In genomic region chr2:202269585-202269984, GRCh38 we compare ENCODE assay signal across 9 cellular contexts. TPM values are rescaled to one million over a fixed set of nuclear protein-coding genes. Genes with fewer than 3 reads are reported as not detected.
DNase-seq lines count a peak whose midpoint lies in the region; ATAC-seq and TF ChIP-seq lines count a peak whose summit lies in the region.
"Had no signal": no experiment of that assay in that cellular context is flagged by ENCODE, and none has a peak within 500 bp of the region (broad histone marks: within the 10 kb centered on the region; RNA-seq: fewer than 3 reads in every experiment).

No MANE protein-coding gene starts in this region.

- H3K4me3 Mint-ChIP-seq in WTC11, result peak overlapping the region; percentile 25
- peak overlapping the region; percentile 21 for H3K4me3 Mint-ChIP-seq in memory B cell

- CTCF ChIA-PET in WTC11 (lab: Charles Lee), result interaction anchor here (1.2 kb wide), 1 partner anchor 9 kb away, joined by 4 read pairs; no protein-coding TSS in a partner anchor

- DNase-seq in ELR (ENCODE audit: low read depth), result peak; percentile 29
- peak; percentile 17 for DNase-seq in Jurkat, Clone E6-1 (ENCODE audit: low read depth, low spot score)
- DNase-seq in WTC11 (ENCODE audit: low spot score), result no peak
- no peak for DNase-seq in memory B cell (ENCODE audit: low spot score in 2 of 2)
- no peak for DNase-seq in NCI-H774 (lab: John Stamatoyannopoulos, UW)
- DNase-seq in NCI-H510A treated with DMSO at 0.1 percent for 48 hours (lab: John Stamatoyannopoulos, UW), result no peak
- DNase-seq: midbrain; stimulated activated CD4-positive, alpha-beta T cell treated with anti-CD3 and anti-CD28 coated beads, Interleukin-2, amount 100 ng/mL, for 48 hours had no signal

- H3K36me3 Mint-ChIP-seq in WTC11, result no peaks in the 10 kb centered on the region; the same call in 1 of the 2 replicates
- H3K36me3 Mint-ChIP-seq in memory B cell, result no peaks in the 10 kb centered on the region

- TF ChIP-seq CTCF in WTC11 (IDR thresholded peaks at IDR 0.05), result no peak

- no peak overlapping the region for H3K4me3 ChIP-seq in Jurkat, Clone E6-1 (ENCODE audit: low read length)

- H3K4me1 Mint-ChIP-seq in WTC11 (peaks cover 26% of the 10 kb centered on the region), memory B cell (peaks cover 9% of the 10 kb centered on the region)

- ATAC-seq in WTC11 (no peak), memory B cell (ENCODE audit: low read depth) (peak; percentile 3), HG02798 (IDR thresholded peaks at IDR 0.05; ENCODE audit: poor library complexity, unreplicated experiment) (no peak)

- POLR2A ChIA-PET in WTC11 (lab: Charles Lee), result interaction anchor here (2.1 kb wide), 1 partner anchor 31 kb away, joined by 13 read pairs; the partner anchor contains the start of gene SUMO1

- peak overlapping the region; percentile 72 for H3K27ac Mint-ChIP-seq in WTC11
- peak overlapping the region; percentile 41 for H3K27ac Mint-ChIP-seq in memory B cell

- no peaks in the 10 kb centered on the region for H3K9me3 Mint-ChIP-seq in WTC11
- H3K9me3 Mint-ChIP-seq in memory B cell, result no peaks in the 10 kb centered on the region

- H3K27me3 Mint-ChIP-seq in WTC11 (ENCODE audit: low read depth) (no peaks in the 10 kb centered on the region), memory B cell (no peaks in the 10 kb centered on the region)

TF ChIP-seq in WTC11, 78 proteins besides CTCF, POLR2A, EP300 and RAD21:
- TF ChIP-seq IRF1 (CRISPR knock-in tag; IDR thresholded peaks at IDR 0.05), result no peak
- no peak for TF ChIP-seq NR2C2 (CRISPR knock-in tag; IDR thresholded peaks at IDR 0.05)
- TF ChIP-seq JAZF1 (CRISPR knock-in tag; IDR thresholded peaks at IDR 0.05), result no peak
- TF ChIP-seq AFF4 (CRISPR knock-in tag; IDR thresholded peaks at IDR 0.05; ENCODE audit: borderline replicate concordance), result no peak
- TF ChIP-seq STAT6 (CRISPR knock-in tag; conservative IDR thresholded peaks at IDR 0.05; ENCODE audit: low read depth), result no peak
- no peak for TF ChIP-seq ZNF671 (CRISPR knock-in tag; IDR thresholded peaks at IDR 0.05)
- no peak for TF ChIP-seq PRDM15 (CRISPR knock-in tag; IDR thresholded peaks at IDR 0.05)
- TF ChIP-seq NFATC4 (CRISPR knock-in tag; IDR thresholded peaks at IDR 0.05), result no peak
- TF ChIP-seq ZNF263 (CRISPR knock-in tag; IDR thresholded peaks at IDR 0.05; ENCODE audit: low read depth), result no peak
- no peak for TF ChIP-seq ERG (CRISPR knock-in tag; IDR thresholded peaks at IDR 0.05)
- TF ChIP-seq ZNF232 (CRISPR knock-in tag; IDR thresholded peaks at IDR 0.05), result no peak

RNA-seq across cellular contexts. Expression of gene NOP58, which starts 4.0 kb away (rescaled TPM):
- 144 TPM for polyA plus RNA-seq in Jurkat, Clone E6-1 (2012; ENCODE audit: insufficient read depth, insufficient read length)
- total RNA-seq in WTC11 (2021), result 124 to 136 TPM (median 129 TPM) in 3 replicates

RNA-seq across cellular contexts. Expression of gene SUMO1, which starts 31.2 kb away (rescaled TPM):
- polyA plus RNA-seq in Jurkat, Clone E6-1 (2012; ENCODE audit: insufficient read depth, insufficient read length), result 181 TPM
- total RNA-seq in WTC11 (2021), result 172 to 181 TPM (median 172 TPM) in 3 replicates

Comparison
In these comparisons a context has a peak if more than half of its experiments do, and no peak if none do; other contexts are left out.
1. DNase-seq: peak in ELR (single experiment) and Jurkat, Clone E6-1 (single experiment); none in WTC11 (single experiment), memory B cell (0 of 2), NCI-H774 (single experiment) and NCI-H510A treated with DMSO at 0.1 percent for 48 hours (single experiment).